Comparison of ENCODE assay signal across 8 cellular contexts in genomic region chr6:32968093-32968769, GRCh38. TPM values are rescaled to one million over a fixed set of nuclear protein-coding genes. Genes with fewer than 3 reads are reported as not detected.
DNase-seq lines count a peak whose midpoint lies in the region; ATAC-seq and TF ChIP-seq lines count a peak whose summit lies in the region.

TSS of gene BRD2 (plus strand) at chr6:32968594. CDS start at chr6:32972899, 4,305 bp downstream.

- H3F3A ChIP-seq in neural cell (ENCODE audit: insufficient read depth, low read length, poor library complexity, severe bottlenecking) = peaks cover 13% of the 10 kb centered on the region

- peak; percentile 62 for TF ChIP-seq EP300 in neural cell (conservative IDR thresholded peaks at IDR 0.05; ENCODE audit: poor library complexity, severe bottlenecking)

- H3K27me3 ChIP-seq in MG63 (no peaks in the 10 kb centered on the region), neural cell (ENCODE audit: insufficient read depth, low read depth, low read length) (no peaks in the 10 kb centered on the region)

- peak within 1 kb of the TSS; percentile 75 to 82 for H3K4me3 Mint-ChIP-seq in stimulated activated naive CD8-positive, alpha-beta T cell treated with anti-CD3 and anti-CD28 coated beads, Interleukin-15, amount 100 ng/mL, for 72 hours

- H2AFZ ChIP-seq in neural cell (ENCODE audit: low read depth, low read length) = peak within 1 kb of the TSS; percentile 65

- H3K9me2 ChIP-seq in neural cell (ENCODE audit: insufficient read depth, low read length) = no peaks in the 10 kb centered on the region

- H3K4me1 Mint-ChIP-seq in stimulated activated naive CD8-positive, alpha-beta T cell treated with anti-CD3 and anti-CD28 coated beads, Interleukin-15, amount 100 ng/mL, for 72 hours = peaks cover 43% of the 10 kb centered on the region

- TF ChIP-seq CTCF in neural cell (IDR thresholded peaks at IDR 0.05; ENCODE audit: poor library complexity, severe bottlenecking) = no peak

- H3K9me3 Mint-ChIP-seq in stimulated activated naive CD8-positive, alpha-beta T cell treated with anti-CD3 and anti-CD28 coated beads, Interleukin-15, amount 100 ng/mL, for 72 hours = no peaks in the 10 kb centered on the region

- ATAC-seq in stimulated activated naive CD8-positive, alpha-beta T cell treated with anti-CD3 and anti-CD28 coated beads, Interleukin-15, amount 100 ng/mL, for 72 hours = peak; percentile 46

- DNase-seq in DMS153 (lab: John Stamatoyannopoulos, UW) = peak; percentile 92
- DNase-seq in H4 (ENCODE audit: low spot score) = peak; percentile 97
- DNase-seq in MG63 = peak; percentile 100
- DNase-seq in SIG-M5 (lab: John Stamatoyannopoulos, UW) = peak; percentile 58
- peak; percentile 96 for DNase-seq in activated gamma-delta T cell (lab: John Stamatoyannopoulos, UW)
- peak; percentile 95 for DNase-seq in fibroblast of the conjunctiva (ENCODE audit: low read depth)
- peak; percentile 97 to 98 for DNase-seq in stimulated activated naive CD8-positive, alpha-beta T cell treated with anti-CD3 and anti-CD28 coated beads, Interleukin-15, amount 100 ng/mL, for 72 hours

- H3K4me3 ChIP-seq in MG63 (peak within 1 kb of the TSS; percentile 79), neural cell (ENCODE audit: low read length) (peak within 1 kb of the TSS; percentile 84)

- peak within 1 kb of the TSS; percentile 93 for H3K4me2 ChIP-seq in neural cell (ENCODE audit: low read length)

- no peaks in the 10 kb centered on the region for H3K9me3 ChIP-seq in MG63
- no peaks in the 10 kb centered on the region for H3K9me3 ChIP-seq in neural cell (ENCODE audit: low read length)

- no peak for TF ChIP-seq RAD21 in neural cell (conservative IDR thresholded peaks at IDR 0.05)

- peaks cover 54% of the 10 kb centered on the region for H3K79me2 ChIP-seq in neural cell (replicated peaks; ENCODE audit: insufficient read depth, low read length)

- peaks cover 32% of the 10 kb centered on the region for H3K36me3 ChIP-seq in MG63
- H3K36me3 ChIP-seq in neural cell (ENCODE audit: insufficient read depth, low read length) = no peaks in the 10 kb centered on the region

- H4K20me1 ChIP-seq in neural cell (ENCODE audit: insufficient read depth) = peaks cover 12% of the 10 kb centered on the region

- H3K27ac ChIP-seq in neural cell (ENCODE audit: low read length) = peak within 1 kb of the TSS; percentile 100

- H3K27ac Mint-ChIP-seq in stimulated activated naive CD8-positive, alpha-beta T cell treated with anti-CD3 and anti-CD28 coated beads, Interleukin-15, amount 100 ng/mL, for 72 hours = peak within 1 kb of the TSS; percentile 99 to 100

- H3K9ac ChIP-seq in neural cell (ENCODE audit: low read length) = peak within 1 kb of the TSS; percentile 100

- no peaks in the 10 kb centered on the region for H3K27me3 Mint-ChIP-seq in stimulated activated naive CD8-positive, alpha-beta T cell treated with anti-CD3 and anti-CD28 coated beads, Interleukin-15, amount 100 ng/mL, for 72 hours

TF ChIP-seq in neural cell, 6 proteins besides CTCF, POLR2A, EP300 and RAD21:
- TF ChIP-seq MXI1 (conservative IDR thresholded peaks at IDR 0.05; ENCODE audit: poor library complexity, severe bottlenecking) (peak; percentile 89), EZH2 (IDR thresholded peaks at IDR 0.05; ENCODE audit: borderline replicate concordance, insufficient read depth, low read length, poor library complexity, severe bottlenecking) (no peak), POLR2AphosphoS5 (IDR thresholded peaks at IDR 0.05) (peak; percentile 90), SMC3 (conservative IDR thresholded peaks at IDR 0.05; ENCODE audit: poor library complexity) (no peak), REST (IDR thresholded peaks at IDR 0.05; ENCODE audit: borderline replicate concordance) (peak; percentile 79), TAF1 (IDR thresholded peaks at IDR 0.05; ENCODE audit: low read depth) (peak; percentile 47)

RNA-seq across cellular contexts. Expression of gene BRD2, which starts in this region (rescaled TPM):
- 52.2 and 57.6 TPM in 2 replicates for total RNA-seq in H4 (2014; rRNA removed; shearing (Covaris generic))
- 207 and 281 TPM in 2 replicates for total RNA-seq in MG63 (2014; rRNA removed; shearing (Covaris generic); ENCODE audit: low replicate concordance)
- polyA plus RNA-seq in neural cell = 102 and 107 TPM in 2 replicates
- polyA minus RNA-seq in neural cell = 121 and 140 TPM in 2 replicates

Comparison
In these comparisons a context has a peak if more than half of its experiments do, and no peak if none do; other contexts are left out.
1. Peak in every context shown above with its lines: DNase-seq, ATAC-seq, H3K4me3 ChIP-seq and H3K27ac ChIP-seq.